In the genomic region with DNA sequence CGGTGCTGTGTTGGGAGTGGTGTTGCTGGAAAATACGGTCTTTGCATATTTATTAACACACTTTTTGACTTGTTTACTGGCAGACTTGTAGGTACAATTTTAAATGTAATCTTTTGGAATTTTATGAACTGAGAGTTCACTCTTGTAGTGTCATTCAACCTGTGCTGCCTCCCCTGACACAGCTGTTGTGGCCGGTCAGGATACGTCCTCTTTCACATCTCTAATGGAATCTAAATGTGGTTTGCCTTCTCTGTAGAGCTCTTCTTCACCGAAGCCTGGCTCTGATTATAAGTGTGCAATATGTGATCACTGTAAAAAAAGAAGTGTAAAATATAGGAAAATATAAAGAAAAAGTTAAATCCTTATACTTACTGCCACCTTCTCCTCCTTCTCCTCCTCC, we compare ENCODE assay signal across 2 cellular contexts.
TF ChIP-seq lines count a peak whose summit lies in the region.

No MANE protein-coding gene starts in this region.

TF ChIP-seq in SK-N-SH, 30 proteins besides CTCF, POLR2A, EP300 and RAD21 (continued from another document):
- TF ChIP-seq, protein P1, sequence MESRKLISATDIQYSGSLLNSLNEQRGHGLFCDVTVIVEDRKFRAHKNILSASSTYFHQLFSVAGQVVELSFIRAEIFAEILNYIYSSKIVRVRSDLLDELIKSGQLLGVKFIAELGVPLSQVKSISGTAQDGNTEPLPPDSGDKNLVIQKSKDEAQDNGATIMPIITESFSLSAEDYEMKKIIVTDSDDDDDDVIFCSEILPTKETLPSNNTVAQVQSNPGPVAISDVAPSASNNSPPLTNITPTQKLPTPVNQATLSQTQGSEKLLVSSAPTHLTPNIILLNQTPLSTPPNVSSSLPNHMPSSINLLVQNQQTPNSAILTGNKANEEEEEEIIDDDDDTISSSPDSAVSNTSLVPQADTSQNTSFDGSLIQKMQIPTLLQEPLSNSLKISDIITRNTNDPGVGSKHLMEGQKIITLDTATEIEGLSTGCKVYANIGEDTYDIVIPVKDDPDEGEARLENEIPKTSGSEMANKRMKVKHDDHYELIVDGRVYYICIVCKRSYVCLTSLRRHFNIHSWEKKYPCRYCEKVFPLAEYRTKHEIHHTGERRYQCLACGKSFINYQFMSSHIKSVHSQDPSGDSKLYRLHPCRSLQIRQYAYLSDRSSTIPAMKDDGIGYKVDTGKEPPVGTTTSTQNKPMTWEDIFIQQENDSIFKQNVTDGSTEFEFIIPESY (IDR thresholded peaks at IDR 0.05; ENCODE audit: borderline replicate concordance, low read depth), result no peak

TF ChIP-seq in SK-N-SH treated with all-trans-retinoic acid at 6 μM for 48 hours, 23 proteins besides CTCF, POLR2A, EP300 and RAD21 (continued from another document):
- TF ChIP-seq, protein P2, sequence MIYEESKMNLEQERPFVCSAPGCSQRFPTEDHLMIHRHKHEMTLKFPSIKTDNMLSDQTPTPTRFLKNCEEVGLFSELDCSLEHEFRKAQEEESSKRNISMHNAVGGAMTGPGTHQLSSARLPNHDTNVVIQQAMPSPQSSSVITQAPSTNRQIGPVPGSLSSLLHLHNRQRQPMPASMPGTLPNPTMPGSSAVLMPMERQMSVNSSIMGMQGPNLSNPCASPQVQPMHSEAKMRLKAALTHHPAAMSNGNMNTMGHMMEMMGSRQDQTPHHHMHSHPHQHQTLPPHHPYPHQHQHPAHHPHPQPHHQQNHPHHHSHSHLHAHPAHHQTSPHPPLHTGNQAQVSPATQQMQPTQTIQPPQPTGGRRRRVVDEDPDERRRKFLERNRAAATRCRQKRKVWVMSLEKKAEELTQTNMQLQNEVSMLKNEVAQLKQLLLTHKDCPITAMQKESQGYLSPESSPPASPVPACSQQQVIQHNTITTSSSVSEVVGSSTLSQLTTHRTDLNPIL (CRISPR knock-in tag; IDR thresholded peaks at IDR 0.05; ENCODE audit: low read depth), result no peak
- TF ChIP-seq ESRRG (CRISPR knock-in tag; IDR thresholded peaks at IDR 0.05), result no peak
- no peak for TF ChIP-seq ZFP3 (CRISPR knock-in tag; IDR thresholded peaks at IDR 0.05)
- TF ChIP-seq PPARA (CRISPR knock-in tag; IDR thresholded peaks at IDR 0.05; ENCODE audit: borderline replicate concordance), result no peak
